8 cellular contexts compared by ENCODE assay signal in the genomic region with DNA sequence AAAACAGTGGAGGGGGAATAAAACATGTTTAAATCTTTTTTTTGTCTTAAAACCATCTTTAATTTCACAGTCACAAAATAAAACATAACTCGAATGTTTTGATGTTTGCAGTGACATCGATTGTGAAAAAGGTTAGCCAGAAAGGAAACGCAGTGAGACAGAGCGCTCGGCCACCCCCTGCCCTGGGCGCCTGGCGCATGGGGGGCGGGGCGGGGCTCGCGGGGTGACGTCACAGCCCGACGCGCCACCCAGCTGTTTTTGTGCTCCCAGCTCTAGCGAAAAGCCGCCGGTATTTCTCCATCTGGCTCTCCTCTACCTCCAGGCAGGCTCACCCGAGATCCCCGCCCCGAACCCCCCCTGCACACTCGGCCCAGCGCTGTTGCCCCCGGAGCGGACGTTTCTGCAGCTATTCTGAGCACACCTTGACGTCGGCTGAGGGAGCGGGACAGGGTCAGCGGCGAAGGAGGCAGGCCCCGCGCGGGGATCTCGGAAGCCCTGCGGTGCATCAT. TPM values are rescaled to one million over a fixed set of nuclear protein-coding genes. Genes with fewer than 3 reads are reported as not detected.
DNase-seq lines count a peak whose midpoint lies in the region; ATAC-seq, FAIRE-seq and TF ChIP-seq lines count a peak whose summit lies in the region.

A gene (plus strand): TSS at position 255 of the 509 bp plus-strand sequence. CDS start 253 bp downstream, at position 508.

- CTCF ChIA-PET in RWPE1 (lab: Yijun Ruan, JAX) = interaction anchor here (0.5 to 0.6 kb wide), 3 partner anchors 154 to 565 kb away, joined by 3 to 5 read pairs (median 4); no protein-coding TSS in a partner anchor

- FAIRE-seq in HTR-8/SVneo (lab: Jason Lieb, UNC) = peak; percentile 38

- H3K4me1 Mint-ChIP-seq in neural crest cell = peaks cover 24% of the 10 kb centered on the region
- H3K4me1 Mint-ChIP-seq in stimulated activated naive CD8-positive, alpha-beta T cell treated with anti-CD3 and anti-CD28 coated beads, Interleukin-15, Interleukin-2, amounts not matched to agents 100 ng/mL and 50 ng/mL, for 24 hours (ENCODE audit: low read depth) = peaks cover 37% of the 10 kb centered on the region

- ATAC-seq in GM19351 (IDR thresholded peaks at IDR 0.05; ENCODE audit: unreplicated experiment) = peak; percentile 64

- DNase-seq in AG20443 (ENCODE audit: low spot score) (peak; percentile 90), HTR-8/SVneo (ENCODE audit: insufficient read length, low spot score) (peak; percentile 66), RWPE1 (ENCODE audit: low spot score) (peak; percentile 79), foreskin fibroblast (peak; percentile 74 to 91), neural crest cell (ENCODE audit: low read depth, low spot score) (peak; percentile 61)
- peak; percentile 74 for DNase-seq in activated gamma-delta T cell treated with anti-CD3 and anti-CD28 coated beads, Interleukin-2, amount 50 U/mL, for 16 hours (ENCODE audit: low read depth)

- peaks cover 12% of the 10 kb centered on the region for H3K27me3 Mint-ChIP-seq in neural crest cell (ENCODE audit: low read depth)
- H3K27me3 Mint-ChIP-seq in stimulated activated naive CD8-positive, alpha-beta T cell treated with anti-CD3 and anti-CD28 coated beads, Interleukin-15, Interleukin-2, amounts not matched to agents 100 ng/mL and 50 ng/mL, for 24 hours = no peaks in the 10 kb centered on the region

- peak within 1 kb of the TSS; percentile 75 to 89 for H3K4me3 ChIP-seq in foreskin fibroblast (ENCODE audit: low read depth in 1 of 2, low read length in 2 of 2)

- POLR2A ChIA-PET in RWPE1 (lab: Yijun Ruan, JAX; ENCODE audit: low non-redundant PET) = no interaction called here

- TF ChIP-seq CTCF in RWPE1 (conservative IDR thresholded peaks at IDR 0.05; ENCODE audit: low read depth) (no peak), foreskin fibroblast (IDR thresholded peaks at IDR 0.05; ENCODE audit: low read depth, low read length) (no peak), neural crest cell (conservative IDR thresholded peaks at IDR 0.05) (no peak)

- peak within 1 kb of the TSS; percentile 95 for H3K27ac Mint-ChIP-seq in neural crest cell (ENCODE audit: unreplicated experiment)
- peak within 1 kb of the TSS; percentile 94 for H3K27ac Mint-ChIP-seq in stimulated activated naive CD8-positive, alpha-beta T cell treated with anti-CD3 and anti-CD28 coated beads, Interleukin-15, Interleukin-2, amounts not matched to agents 100 ng/mL and 50 ng/mL, for 24 hours

- H3K36me3 Mint-ChIP-seq in neural crest cell (ENCODE audit: low read depth) = no peaks in the 10 kb centered on the region
- no peaks in the 10 kb centered on the region for H3K36me3 Mint-ChIP-seq in stimulated activated naive CD8-positive, alpha-beta T cell treated with anti-CD3 and anti-CD28 coated beads, Interleukin-15, Interleukin-2, amounts not matched to agents 100 ng/mL and 50 ng/mL, for 24 hours (ENCODE audit: low read depth)

- peak within 1 kb of the TSS; percentile 86 for H3K27ac ChIP-seq in RWPE1

- H3K4me3 Mint-ChIP-seq in neural crest cell = peak within 1 kb of the TSS; percentile 95
- peak within 1 kb of the TSS; percentile 92 for H3K4me3 Mint-ChIP-seq in stimulated activated naive CD8-positive, alpha-beta T cell treated with anti-CD3 and anti-CD28 coated beads, Interleukin-15, Interleukin-2, amounts not matched to agents 100 ng/mL and 50 ng/mL, for 24 hours

- no peaks in the 10 kb centered on the region for H3K9me3 Mint-ChIP-seq in neural crest cell
- no peaks in the 10 kb centered on the region for H3K9me3 Mint-ChIP-seq in stimulated activated naive CD8-positive, alpha-beta T cell treated with anti-CD3 and anti-CD28 coated beads, Interleukin-15, Interleukin-2, amounts not matched to agents 100 ng/mL and 50 ng/mL, for 24 hours

RNA-seq across cellular contexts. Expression of the gene that starts here (rescaled TPM):
- 16.0 and 17.4 TPM in 2 replicates for total RNA-seq in neural crest cell

Comparison
In these comparisons a context has a peak if more than half of its experiments do, and no peak if none do; other contexts are left out.
1. Peak in every context shown above with its lines: DNase-seq, ATAC-seq, H3K4me3 ChIP-seq and H3K27ac ChIP-seq.